ENCODE assay signal across 8 cellular contexts in the genomic region with DNA sequence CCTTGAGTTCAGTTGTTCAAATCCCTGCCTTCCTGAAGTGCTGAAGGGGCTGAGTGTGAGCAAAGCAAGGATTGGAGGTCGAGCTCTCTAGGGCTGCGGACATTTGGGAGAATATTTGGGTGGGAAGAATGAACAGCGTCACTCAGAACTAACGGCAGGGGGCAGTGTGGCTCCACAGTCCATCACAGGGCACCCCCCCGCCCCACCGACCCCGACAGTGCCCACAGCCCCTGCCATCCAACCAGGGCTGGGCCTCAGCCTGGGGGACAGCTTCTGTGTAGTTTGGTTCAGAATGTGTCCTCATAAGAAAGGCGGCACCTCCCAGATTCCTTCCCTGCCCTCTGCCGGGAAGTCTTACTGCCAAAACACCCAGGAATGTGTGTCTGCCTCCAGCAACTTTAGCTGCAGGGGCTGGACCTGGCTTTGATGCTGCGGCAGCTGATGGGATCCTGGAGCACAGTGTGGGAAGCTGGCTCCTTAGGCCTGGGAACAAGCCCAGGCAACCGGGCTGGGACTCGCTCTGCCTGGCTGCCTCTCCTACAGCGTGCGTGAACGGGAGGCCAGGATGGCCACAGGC.
DNase-seq lines count a peak whose midpoint lies in the region; ATAC-seq and TF ChIP-seq lines count a peak whose summit lies in the region.

No MANE protein-coding gene starts in this region.

- intact Hi-C loops in left ventricle myocardium inferior (cut with micrococcal nuclease) = no loop called here

- peaks cover 0 to 4% of the 10 kb centered on the region in 2 donors for H3K4me1 Mint-ChIP-seq in effector memory CD8-positive, alpha-beta T cell (ENCODE audit: low read depth in 2 of 2)

- no peak for ATAC-seq in GM18517 (IDR thresholded peaks at IDR 0.05; ENCODE audit: unreplicated experiment)
- no peak for ATAC-seq in effector memory CD8-positive, alpha-beta T cell (replicated peaks)

- H3K4me3 ChIP-seq in left ventricle myocardium inferior = no peak overlapping the region

- H3K36me3 Mint-ChIP-seq in effector memory CD8-positive, alpha-beta T cell (ENCODE audit: insufficient read depth) = no peaks in the 10 kb centered on the region

- peak; percentile 53 for DNase-seq in activated CD4-positive, alpha-beta T cell treated with anti-CD3 and anti-CD28 coated beads for 48 hours
- DNase-seq in activated CD4-positive, alpha-beta T cell treated with anti-CD3 and anti-CD28 coated beads for 1 hour = no peak
- peak; percentile 42 for DNase-seq in NCI-H2227 (lab: John Stamatoyannopoulos, UW; ENCODE audit: unreplicated experiment)
- DNase-seq in anterior cingulate cortex (lab: John Stamatoyannopoulos, UW) = peak in 55 of 58 donors; percentile 13 to 87 (median 60)
- peak; percentile 75 for DNase-seq in left ventricle myocardium inferior
- peak; percentile 42 for DNase-seq in putamen (ENCODE audit: low spot score)
- no peak for DNase-seq in effector memory CD8-positive, alpha-beta T cell

- H3K9me3 Mint-ChIP-seq in effector memory CD8-positive, alpha-beta T cell = no peaks in the 10 kb centered on the region

- peak; percentile 82 for TF ChIP-seq CTCF in left ventricle myocardium inferior (IDR thresholded peaks at IDR 0.05; ENCODE audit: borderline replicate concordance)

- peaks cover 38 to 73% of the 10 kb centered on the region in 2 donors for H3K27me3 Mint-ChIP-seq in effector memory CD8-positive, alpha-beta T cell

- H3K27ac Mint-ChIP-seq in effector memory CD8-positive, alpha-beta T cell = no peak overlapping the region

- H3K36me3 ChIP-seq in left ventricle myocardium inferior = no peaks in the 10 kb centered on the region

- peaks cover 21% of the 10 kb centered on the region for H3K4me1 ChIP-seq in left ventricle myocardium inferior

- H3K9me3 ChIP-seq in left ventricle myocardium inferior (replicated peaks) = no peaks in the 10 kb centered on the region

- peak overlapping the region; percentile 20 for H3K27ac ChIP-seq in left ventricle myocardium inferior (replicated peaks)

- no peak overlapping the region for H3K4me3 Mint-ChIP-seq in effector memory CD8-positive, alpha-beta T cell

- peaks cover 64% of the 10 kb centered on the region for H3K27me3 ChIP-seq in left ventricle myocardium inferior (ENCODE audit: low read depth)

Comparison
In these comparisons a context has a peak if more than half of its experiments do, and no peak if none do; other contexts are left out.
1. DNase-seq: peak in activated CD4-positive, alpha-beta T cell treated with anti-CD3 and anti-CD28 coated beads for 48 hours (single experiment), NCI-H2227 (single experiment), anterior cingulate cortex (55 of 58), left ventricle myocardium inferior (single experiment) and putamen (single experiment); none in activated CD4-positive, alpha-beta T cell treated with anti-CD3 and anti-CD28 coated beads for 1 hour (single experiment) and effector memory CD8-positive, alpha-beta T cell (0 of 3).